Comparison of ENCODE assay signal across 26 cellular contexts in the genomic region with DNA sequence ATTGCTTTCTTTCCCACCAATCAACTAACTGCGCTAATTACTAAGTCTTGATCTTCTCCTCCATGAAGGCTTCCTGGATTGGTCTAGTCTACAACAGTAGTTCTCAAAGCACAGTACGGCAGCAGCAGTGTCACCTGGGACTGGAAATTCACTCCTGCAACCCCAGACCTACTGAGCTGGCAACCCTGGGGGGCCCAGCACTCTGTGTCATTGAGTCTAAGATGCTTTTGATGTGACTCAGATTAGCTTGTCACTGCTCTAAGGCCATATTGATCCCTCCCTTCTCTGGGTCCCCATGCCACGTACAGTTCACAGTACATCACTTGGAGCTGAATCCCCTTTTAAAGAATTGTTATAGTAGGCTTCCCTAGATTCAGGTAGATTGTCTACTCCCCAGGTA.
"Had no signal": no experiment of that assay in that cellular context is flagged by ENCODE, and none has a peak within 500 bp of the region (broad histone marks: within the 10 kb centered on the region; RNA-seq: fewer than 3 reads in every experiment).

No MANE protein-coding gene starts in this region.

- DNase-seq: activated CD4-positive, alpha-beta memory T cell treated with anti-CD3 and anti-CD28 coated beads, Interleukin-2, amount 10 ng/mL, durations not matched to agents 7 days and 5 days; activated CD4-positive, alpha-beta T cell treated with anti-CD3 and anti-CD28 coated beads, Interleukin-2, amount 50 U/mL, for 1 hour; activated CD4-positive, CD25-positive, alpha-beta regulatory T cell; activated gamma-delta T cell; activated naive CD4-positive, alpha-beta T cell treated with anti-CD3 and anti-CD28 coated beads for 36 hours; activated T-cell treated with anti-CD3 and anti-CD28 coated beads for 4 hours; activated T-cell treated with anti-CD3 and anti-CD28 coated beads, Interleukin-2, amount 50 U/mL, for 48 hours; amygdala; MG63; NCI-H1105; NCI-H1436 treated with DMSO at 0.1 percent for 48 hours; NCI-H187; NCI-H2081 treated with DMSO at 0.1 percent for 48 hours; NCI-H446; NCI-H524; PC-9; SIG-M5; T-helper 2 cell; T1000 had no signal

- H3K4me2 ChIP-seq: KMS-11, PC-9 had no signal

- H2AFZ ChIP-seq: PC-9 had no signal

- H3K36me3 Mint-ChIP-seq: activated naive CD8-positive, alpha-beta T cell; brain had no signal

- H3K36me3 ChIP-seq: MG63 had no signal

- H3K9ac ChIP-seq: KMS-11 had no signal

- H3K9me3 ChIP-seq: MG63 had no signal

- H3K4me1 Mint-ChIP-seq: activated CD4-positive, alpha-beta memory T cell treated with anti-CD3 and anti-CD28 coated beads, Interleukin-2, amount 10 ng/mL, durations not matched to agents 7 days and 5 days; activated T-helper 17 cell treated with anti-CD3 and anti-CD28 coated beads, Interleukin-2, amount 50 U/mL, for 72 hours; brain had no signal

- ATAC-seq: activated T-helper 17 cell treated with anti-CD3 and anti-CD28 coated beads, Interleukin-2, amount 50 U/mL, for 72 hours had no signal

- H3K27ac ChIP-seq: KMS-11, PC-9, VCaP had no signal

- H3K27me3 ChIP-seq: MG63 had no signal

- H3K4me3 Mint-ChIP-seq: activated CD4-positive, alpha-beta memory T cell treated with anti-CD3 and anti-CD28 coated beads, Interleukin-2, amount 10 ng/mL, durations not matched to agents 7 days and 5 days; activated naive CD4-positive, alpha-beta T cell treated with anti-CD3 and anti-CD28 coated beads for 36 hours; activated naive CD8-positive, alpha-beta T cell; activated T-helper 17 cell treated with anti-CD3 and anti-CD28 coated beads, Interleukin-2, amount 50 U/mL, for 72 hours; brain had no signal

- FAIRE-seq: astrocyte, TTC549 had no signal

- H3K4me3 ChIP-seq: MG63, PC-9 had no signal

- H3K27me3 Mint-ChIP-seq: activated CD4-positive, alpha-beta memory T cell treated with anti-CD3 and anti-CD28 coated beads, Interleukin-2, amount 10 ng/mL, durations not matched to agents 7 days and 5 days; activated naive CD8-positive, alpha-beta T cell; activated T-helper 17 cell treated with anti-CD3 and anti-CD28 coated beads, Interleukin-2, amount 50 U/mL, for 72 hours had no signal

- H3K27ac Mint-ChIP-seq: activated CD4-positive, alpha-beta memory T cell treated with anti-CD3 and anti-CD28 coated beads, Interleukin-2, amount 10 ng/mL, durations not matched to agents 7 days and 5 days; activated naive CD4-positive, alpha-beta T cell treated with anti-CD3 and anti-CD28 coated beads for 36 hours; activated naive CD8-positive, alpha-beta T cell; activated T-helper 17 cell treated with anti-CD3 and anti-CD28 coated beads, Interleukin-2, amount 50 U/mL, for 72 hours; brain had no signal

- H3K9me3 Mint-ChIP-seq: activated CD4-positive, alpha-beta memory T cell treated with anti-CD3 and anti-CD28 coated beads, Interleukin-2, amount 10 ng/mL, durations not matched to agents 7 days and 5 days; activated naive CD4-positive, alpha-beta T cell treated with anti-CD3 and anti-CD28 coated beads for 36 hours; activated T-helper 17 cell treated with anti-CD3 and anti-CD28 coated beads, Interleukin-2, amount 50 U/mL, for 72 hours had no signal
